In the genomic region with DNA sequence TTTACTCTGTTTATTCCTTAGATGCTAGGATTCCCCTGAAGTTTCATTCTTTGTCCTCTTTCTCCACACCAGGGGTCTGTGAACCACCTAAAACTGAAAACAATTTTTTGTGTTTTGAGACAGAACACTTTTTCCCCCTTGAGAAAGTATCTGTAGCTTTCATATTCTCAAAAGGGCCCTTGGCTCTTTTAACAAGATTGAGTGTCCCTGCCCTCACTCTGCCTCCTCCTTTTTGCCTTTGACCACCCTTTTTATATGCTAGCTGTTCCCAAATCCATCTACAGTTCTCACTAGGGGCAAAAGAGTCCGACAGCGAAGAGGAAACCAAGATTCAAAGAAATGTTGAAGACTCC, we compare ENCODE assay signal across 8 cellular contexts. TPM values are rescaled to one million over a fixed set of nuclear protein-coding genes. Genes with fewer than 3 reads are reported as not detected.
DNase-seq lines count a peak whose midpoint lies in the region; ATAC-seq and TF ChIP-seq lines count a peak whose summit lies in the region.

No MANE protein-coding gene starts in this region.

- ATAC-seq in CD4-positive, alpha-beta T cell (ENCODE audit: poor library complexity): no peak
- ATAC-seq in GM21360 (IDR thresholded peaks at IDR 0.05; ENCODE audit: unreplicated experiment): no peak
- no peak for ATAC-seq in HG03025 (IDR thresholded peaks at IDR 0.05; ENCODE audit: low FRiP score, unreplicated experiment)

- WGBS in endodermal cell (ENCODE audit: insufficient coverage in 1 of 2, insufficient read length in 1 of 2), 2 experiments: 14 to 20% methylated on average over 1 to 2 of the region's 2 CpGs

- no peaks in the 10 kb centered on the region for H3K9me3 ChIP-seq in CD4-positive, alpha-beta T cell (ENCODE audit: control insufficient read depth, low read length)
- H3K9me3 ChIP-seq in OCI-LY1 (ENCODE audit: low read length) (peaks cover 1% of the 10 kb centered on the region; the same call in 1 of the 2 replicates), endodermal cell (ENCODE audit: control insufficient read depth, low read length) (no peaks in the 10 kb centered on the region), neutrophil (no peaks in the 10 kb centered on the region)

- peak overlapping the region; percentile 96; the same call in 1 of the 2 replicates for H2AFZ ChIP-seq in OCI-LY1 (ENCODE audit: low read length)

- peaks cover 23% of the 10 kb centered on the region for H3K36me3 ChIP-seq in OCI-LY1 (ENCODE audit: insufficient read depth, low read length)
- peaks cover 3% of the 10 kb centered on the region for H3K36me3 ChIP-seq in endodermal cell (ENCODE audit: control insufficient read depth, insufficient read depth, low read length)
- H3K36me3 ChIP-seq in neutrophil: no peaks in the 10 kb centered on the region

- DNase-seq in CD4-positive, alpha-beta T cell: no peak
- DNase-seq in endodermal cell (no peak), RKO (ENCODE audit: low spot score) (no peak), anterior cingulate cortex (lab: John Stamatoyannopoulos, UW) (no peak)

- peak overlapping the region; percentile 91 for H3K4me3 Mint-ChIP-seq in CD4-positive, alpha-beta T cell
- peak overlapping the region; percentile 82 for H3K4me3 Mint-ChIP-seq in endodermal cell

- H3K27me3 Mint-ChIP-seq in CD4-positive, alpha-beta T cell: no peaks in the 10 kb centered on the region
- no peaks in the 10 kb centered on the region for H3K27me3 Mint-ChIP-seq in endodermal cell (ENCODE audit: insufficient read depth)

- H3K9me3 Mint-ChIP-seq in CD4-positive, alpha-beta T cell: no peaks in the 10 kb centered on the region
- H3K9me3 Mint-ChIP-seq in endodermal cell: no peaks in the 10 kb centered on the region

- H3K4me2 ChIP-seq in OCI-LY1 (ENCODE audit: low read length): peak overlapping the region; percentile 91

- H3K4me3 ChIP-seq in OCI-LY1 (ENCODE audit: low read depth, low read length, poor library complexity, severe bottlenecking) (peak overlapping the region; percentile 76), endodermal cell (ENCODE audit: low read length) (peak overlapping the region; percentile 87), neutrophil (ENCODE audit: low read depth in 1 of 2, low read length in 1 of 2) (peak overlapping the region; percentile 60 to 85)

- H3K27ac Mint-ChIP-seq in CD4-positive, alpha-beta T cell: peak overlapping the region; percentile 88
- H3K27ac Mint-ChIP-seq in endodermal cell: peak overlapping the region; percentile 94

- peaks cover 25% of the 10 kb centered on the region for H3K4me1 ChIP-seq in OCI-LY1 (ENCODE audit: insufficient read depth, low read length, severe bottlenecking)
- no peaks in the 10 kb centered on the region for H3K4me1 ChIP-seq in endodermal cell (ENCODE audit: control insufficient read depth, insufficient read depth, low read length)
- H3K4me1 ChIP-seq in neutrophil (ENCODE audit: control insufficient read depth in 1 of 2, insufficient read depth in 1 of 2, low read depth in 1 of 2, low read length in 1 of 2): peaks cover 14 to 15% of the 10 kb centered on the region in 2 experiments

- peak overlapping the region; percentile 24 for H3K27ac ChIP-seq in CD4-positive, alpha-beta T cell (ENCODE audit: low read depth, low read length)
- no peak overlapping the region for H3K27ac ChIP-seq in OCI-LY1 (ENCODE audit: low read depth, low read length, poor library complexity, severe bottlenecking)
- H3K27ac ChIP-seq in endodermal cell (ENCODE audit: low read depth, low read length): peak overlapping the region; percentile 37
- peak overlapping the region; percentile 72 for H3K27ac ChIP-seq in neutrophil

- H3F3A ChIP-seq in OCI-LY1 (ENCODE audit: insufficient read depth, low read length): no peaks in the 10 kb centered on the region

- peak overlapping the region; percentile 73 for H3K9ac ChIP-seq in OCI-LY1 (ENCODE audit: low read length)
- peak overlapping the region; percentile 52 for H3K9ac ChIP-seq in endodermal cell (ENCODE audit: extremely low read depth, low read length, poor library complexity, severe bottlenecking)

- no peaks in the 10 kb centered on the region for H3K9me2 ChIP-seq in OCI-LY1 (ENCODE audit: low read depth, low read length)

- TF ChIP-seq CTCF in CD4-positive, alpha-beta T cell (IDR thresholded peaks at IDR 0.05): no peak
- TF ChIP-seq CTCF in OCI-LY1 (IDR thresholded peaks at IDR 0.05; ENCODE audit: low read length) (no peak), endodermal cell (conservative IDR thresholded peaks at IDR 0.05) (no peak), neutrophil (IDR thresholded peaks at IDR 0.05) (no peak)

- H3K4me1 Mint-ChIP-seq in CD4-positive, alpha-beta T cell (ENCODE audit: low read depth): peaks cover 36% of the 10 kb centered on the region
- peaks cover 22% of the 10 kb centered on the region for H3K4me1 Mint-ChIP-seq in endodermal cell

- peaks cover 23% of the 10 kb centered on the region for H3K36me3 Mint-ChIP-seq in CD4-positive, alpha-beta T cell (ENCODE audit: low read depth)
- peaks cover 9% of the 10 kb centered on the region for H3K36me3 Mint-ChIP-seq in endodermal cell (ENCODE audit: low read depth)

- H3K27me3 ChIP-seq in CD4-positive, alpha-beta T cell (ENCODE audit: control insufficient read depth, insufficient read depth, low read length): no peaks in the 10 kb centered on the region
- H3K27me3 ChIP-seq in OCI-LY1 (ENCODE audit: insufficient read depth, low read length) (no peaks in the 10 kb centered on the region), endodermal cell (ENCODE audit: control insufficient read depth, insufficient read depth, low read length, poor library complexity, severe bottlenecking) (no peaks in the 10 kb centered on the region), neutrophil (no peaks in the 10 kb centered on the region)

- CTCF ChIA-PET in CD4-positive, alpha-beta T cell (lab: Charles Lee): no interaction called here

- no peaks in the 10 kb centered on the region for H3K79me2 ChIP-seq in OCI-LY1 (ENCODE audit: insufficient read depth, low read length)

- H4K20me1 ChIP-seq in OCI-LY1 (ENCODE audit: insufficient read depth, low read length): no peaks in the 10 kb centered on the region

- POLR2A ChIA-PET in CD4-positive, alpha-beta T cell (lab: Charles Lee): interaction anchor here (1.4 kb wide), 1 partner anchor 884 kb away, joined by 4 read pairs; a partner anchor contains a TSS

- intact Hi-C loops in CD4-positive, alpha-beta T cell (cut with DNase I, micrococcal nuclease): loop anchor here (5.0 to 10.0 kb wide), 7 partner anchors 797 to 1947 kb away; a partner anchor contains a TSS

RNA-seq across cellular contexts. Expression of a gene that starts 0.9 kb away (rescaled TPM):
- 10 to 100 TPM; 21.4 to 22.3 TPM for total RNA-seq in CD4-positive, alpha-beta T cell
- 10 to 100 TPM; 34.6 to 49.8 TPM for total RNA-seq in endodermal cell
- polyA plus RNA-seq in endodermal cell (2013, experiment 1 of 2): 30.5 TPM
- polyA plus RNA-seq in endodermal cell (2013, experiment 2 of 2): 38.1 TPM
